8 cellular contexts compared by ENCODE assay signal in genomic region chr3:16338124-16338523, GRCh38.
DNase-seq lines count a peak whose midpoint lies in the region; ATAC-seq and TF ChIP-seq lines count a peak whose summit lies in the region.

No MANE protein-coding gene starts in this region.

- H4K20me1 ChIP-seq in BLaER1 treated with 17β-estradiol and CSF1 and Interleukin-3, amounts not matched to agents 10 nM and 100 nM: peaks cover 0 to 42% (median 0%) of the 10 kb centered on the region in 11 experiments; a peak in 7 of 22 replicates
- no peaks in the 10 kb centered on the region for H4K20me1 ChIP-seq in Loucy (ENCODE audit: insufficient read depth, low read length, poor library complexity, severe bottlenecking)

- peak overlapping the region in 10 of 11 experiments; percentile 17 to 66 (median 58); a peak in 18 of 22 replicates for H3K9ac ChIP-seq in BLaER1 treated with 17β-estradiol and CSF1 and Interleukin-3, amounts not matched to agents 10 nM and 100 nM
- peak overlapping the region; percentile 62 for H3K9ac ChIP-seq in Loucy (ENCODE audit: low read depth, low read length, poor library complexity, severe bottlenecking)
- peak overlapping the region; percentile 27 for H3K9ac ChIP-seq in skeletal muscle satellite cell (ENCODE audit: low read depth, low read length)

- peaks cover 38% of the 10 kb centered on the region; the same call in 1 of the 2 replicates for H3K79me2 ChIP-seq in Loucy (ENCODE audit: insufficient read depth, low read length)

- peak overlapping the region; percentile 81 for H3K27ac Mint-ChIP-seq in activated T-helper 1 cell treated with anti-CD3 and anti-CD28 coated beads, Interleukin-12 subunit alpha, Interleukin-12 subunit beta, Interleukin-2, Interleukin-4 antibody, amounts not matched to agents 30 ng/mL and 10 ng/mL and 1 ng/mL, durations not matched to agents 14 hours and 24 hours and 36 hours

- peak; percentile 51 for DNase-seq in activated T-helper 1 cell treated with anti-CD3 and anti-CD28 coated beads, Interleukin-12 subunit alpha, Interleukin-12 subunit beta, Interleukin-2, Interleukin-4 antibody, amounts not matched to agents 30 ng/mL and 10 ng/mL and 1 ng/mL, durations not matched to agents 14 hours and 24 hours and 36 hours (ENCODE audit: low spot score)
- DNase-seq in NCI-H510A (lab: John Stamatoyannopoulos, UW): no peak
- DNase-seq in midbrain (lab: John Stamatoyannopoulos, UW): no peak
- DNase-seq in HuH-7 (ENCODE audit: low spot score): no peak

- H3K4me2 ChIP-seq in BLaER1 treated with 17β-estradiol and CSF1 and Interleukin-3, amounts not matched to agents 10 nM and 100 nM: peak overlapping the region; percentile 57 to 86 (median 76)
- peak overlapping the region; percentile 63 for H3K4me2 ChIP-seq in Loucy (ENCODE audit: low read depth, low read length, poor library complexity, severe bottlenecking)
- H3K4me2 ChIP-seq in skeletal muscle satellite cell (ENCODE audit: low read length): no peak overlapping the region

- H3K9me2 ChIP-seq in Loucy (replicated peaks; ENCODE audit: low read depth, low read length): no peaks in the 10 kb centered on the region

- no peak overlapping the region for H2AFZ ChIP-seq in Loucy (ENCODE audit: low read length)

- no peaks in the 10 kb centered on the region for H3K27me3 Mint-ChIP-seq in activated T-helper 1 cell treated with anti-CD3 and anti-CD28 coated beads, Interleukin-12 subunit alpha, Interleukin-12 subunit beta, Interleukin-2, Interleukin-4 antibody, amounts not matched to agents 30 ng/mL and 10 ng/mL and 1 ng/mL, durations not matched to agents 14 hours and 24 hours and 36 hours (ENCODE audit: insufficient read depth)

- H3K36me3 Mint-ChIP-seq in activated T-helper 1 cell treated with anti-CD3 and anti-CD28 coated beads, Interleukin-12 subunit alpha, Interleukin-12 subunit beta, Interleukin-2, Interleukin-4 antibody, amounts not matched to agents 30 ng/mL and 10 ng/mL and 1 ng/mL, durations not matched to agents 14 hours and 24 hours and 36 hours (ENCODE audit: low read depth): peaks cover 47% of the 10 kb centered on the region

- intact Hi-C loops in activated T-helper 1 cell treated with anti-CD3 and anti-CD28 coated beads, Interleukin-12 subunit alpha, Interleukin-12 subunit beta, Interleukin-2, Interleukin-4 antibody, amounts not matched to agents 30 ng/mL and 10 ng/mL and 1 ng/mL, durations not matched to agents 14 hours and 24 hours and 36 hours (cut with micrococcal nuclease): loop anchor here (2.0 kb wide), 2 partner anchors 39 to 213 kb away; no protein-coding TSS in a partner anchor

- peak overlapping the region in 3 of 10 experiments; percentile 14 to 15 (median 15); a peak in 4 of 20 replicates for H3K4me3 ChIP-seq in BLaER1 treated with 17β-estradiol and CSF1 and Interleukin-3, amounts not matched to agents 10 nM and 100 nM
- H3K4me3 ChIP-seq in Loucy (ENCODE audit: low read length, poor library complexity, severe bottlenecking): peak overlapping the region; percentile 46
- no peak overlapping the region for H3K4me3 ChIP-seq in skeletal muscle satellite cell (ENCODE audit: low read length)

- no peaks in the 10 kb centered on the region for H3K27me3 ChIP-seq in BLaER1 treated with 17β-estradiol and CSF1 and Interleukin-3, amounts not matched to agents 10 nM and 100 nM
- H3K27me3 ChIP-seq in Loucy (ENCODE audit: insufficient read depth, low read length, poor library complexity, severe bottlenecking): no peaks in the 10 kb centered on the region
- no peaks in the 10 kb centered on the region for H3K27me3 ChIP-seq in skeletal muscle satellite cell (ENCODE audit: control insufficient read depth, insufficient read depth, low read length)

- peaks cover 20 to 45% (median 33%) of the 10 kb centered on the region in 10 experiments for H3K4me1 ChIP-seq in BLaER1 treated with 17β-estradiol and CSF1 and Interleukin-3, amounts not matched to agents 10 nM and 100 nM
- H3K4me1 ChIP-seq in Loucy (ENCODE audit: insufficient read depth, low read length, poor library complexity, severe bottlenecking) (peaks cover 42% of the 10 kb centered on the region), skeletal muscle satellite cell (ENCODE audit: control insufficient read depth, insufficient read depth, low read length) (peaks cover 25% of the 10 kb centered on the region)

- no peaks in the 10 kb centered on the region for H3F3A ChIP-seq in Loucy (ENCODE audit: low read depth)

- no peak for TF ChIP-seq CTCF in Loucy (conservative IDR thresholded peaks at IDR 0.05; ENCODE audit: low read length)

- peak overlapping the region in 10 of 11 experiments; percentile 66 to 88 (median 78); a peak in 20 of 22 replicates for H3K27ac ChIP-seq in BLaER1 treated with 17β-estradiol and CSF1 and Interleukin-3, amounts not matched to agents 10 nM and 100 nM

- H3K4me1 Mint-ChIP-seq in activated T-helper 1 cell treated with anti-CD3 and anti-CD28 coated beads, Interleukin-12 subunit alpha, Interleukin-12 subunit beta, Interleukin-2, Interleukin-4 antibody, amounts not matched to agents 30 ng/mL and 10 ng/mL and 1 ng/mL, durations not matched to agents 14 hours and 24 hours and 36 hours (ENCODE audit: low read depth): peaks cover 45% of the 10 kb centered on the region

- no peaks in the 10 kb centered on the region for H3K9me3 Mint-ChIP-seq in activated T-helper 1 cell treated with anti-CD3 and anti-CD28 coated beads, Interleukin-12 subunit alpha, Interleukin-12 subunit beta, Interleukin-2, Interleukin-4 antibody, amounts not matched to agents 30 ng/mL and 10 ng/mL and 1 ng/mL, durations not matched to agents 14 hours and 24 hours and 36 hours

- H3K4me3 Mint-ChIP-seq in activated T-helper 1 cell treated with anti-CD3 and anti-CD28 coated beads, Interleukin-12 subunit alpha, Interleukin-12 subunit beta, Interleukin-2, Interleukin-4 antibody, amounts not matched to agents 30 ng/mL and 10 ng/mL and 1 ng/mL, durations not matched to agents 14 hours and 24 hours and 36 hours: peak overlapping the region; percentile 41

- H3K9me3 ChIP-seq in BLaER1 treated with 17β-estradiol and CSF1 and Interleukin-3, amounts not matched to agents 10 nM and 100 nM (replicated peaks in 1 of 11): peaks cover 2 to 22% (median 15%) of the 10 kb centered on the region in 11 experiments; a peak in 19 of 22 replicates
- H3K9me3 ChIP-seq in Loucy (ENCODE audit: insufficient read depth, low read depth, low read length) (0 out of 2 replicates have a peak, but pooled peaks cover 6% of the 10 kb centered on the region), skeletal muscle satellite cell (replicated peaks; ENCODE audit: low read length) (no peaks in the 10 kb centered on the region)

- peak; percentile 92 for ATAC-seq in GM21447 (IDR thresholded peaks at IDR 0.05; ENCODE audit: unreplicated experiment)

- H3K36me3 ChIP-seq in BLaER1 treated with 17β-estradiol and CSF1 and Interleukin-3, amounts not matched to agents 10 nM and 100 nM: peaks cover 37 to 73% (median 58%) of the 10 kb centered on the region in 11 experiments
- peaks cover 24% of the 10 kb centered on the region; the same call in 1 of the 2 replicates for H3K36me3 ChIP-seq in Loucy (ENCODE audit: insufficient read depth, low read length)
- peaks cover 21% of the 10 kb centered on the region for H3K36me3 ChIP-seq in skeletal muscle satellite cell (ENCODE audit: insufficient read depth, low read length)
